ENCODE assay signal across 14 cellular contexts in genomic region chr17:76672892-76673291, GRCh38. TPM values are rescaled to one million over a fixed set of nuclear protein-coding genes. Genes with fewer than 3 reads are reported as not detected.
DNase-seq lines count a peak whose midpoint lies in the region; FAIRE-seq and TF ChIP-seq lines count a peak whose summit lies in the region.
"Had no signal": no experiment of that assay in that cellular context is flagged by ENCODE, and none has a peak within 500 bp of the region (broad histone marks: within the 10 kb centered on the region; RNA-seq: fewer than 3 reads in every experiment).

No MANE protein-coding gene starts in this region.

- no peaks in the 10 kb centered on the region for H3K79me2 ChIP-seq in KMS-11 (ENCODE audit: insufficient read depth, low read depth)
- H3K79me2 ChIP-seq in astrocyte (ENCODE audit: insufficient read depth, low read length): no peaks in the 10 kb centered on the region

- POLR2A ChIA-PET in Caco-2 (lab: Charles Lee): no interaction called here

- H3K4me3 Mint-ChIP-seq in Caco-2 (ENCODE audit: unreplicated experiment) (peak overlapping the region; percentile 85), astrocyte (ENCODE audit: unreplicated experiment) (peak overlapping the region; percentile 91), osteocyte (ENCODE audit: unreplicated experiment) (peak overlapping the region; percentile 76)

- H3K27ac ChIP-seq in KMS-11 (peak overlapping the region; percentile 62; the same call in 1 of the 2 replicates), astrocyte (ENCODE audit: low read depth, low read length) (peak overlapping the region; percentile 19), SJCRH30 (no peak overlapping the region)

- in situ Hi-C loops in ACHN (cut with HindIII; ENCODE audit: low pct_ligation_motif_present, low pct_unique_long_range_greater_than_20kb, low sequenced_read_pairs): no loop called here

- no peaks in the 10 kb centered on the region for H4K20me1 ChIP-seq in KMS-11 (ENCODE audit: insufficient read depth)
- H4K20me1 ChIP-seq in astrocyte (ENCODE audit: insufficient read depth, low read length): no peaks in the 10 kb centered on the region

- DNase-seq in Caco-2 (no peak), astrocyte (ENCODE audit: low read depth) (no peak), osteocyte (ENCODE audit: extremely low spot score, unreplicated experiment) (no peak), SJCRH30 (no peak), ACHN (no peak), NCI-H2107 treated with DMSO at 0.1 percent for 48 hours (lab: John Stamatoyannopoulos, UW; ENCODE audit: unreplicated experiment) (no peak)
- DNase-seq: activated gamma-delta T cell treated with Interleukin-2 at 50 U/mL for 16 hours; mammary epithelial cell; NCI-H526 treated with DMSO at 0.1 percent for 48 hours; stimulated activated CD8-positive, alpha-beta memory T cell treated with anti-CD3 and anti-CD28 coated beads, Interleukin-4, amount 100 ng/mL, for 48 hours; T1000 had no signal

- no peaks in the 10 kb centered on the region for H3K9me3 Mint-ChIP-seq in Caco-2 (ENCODE audit: unreplicated experiment)
- H3K9me3 Mint-ChIP-seq in astrocyte (ENCODE audit: unreplicated experiment): no peaks in the 10 kb centered on the region
- peaks cover 3% of the 10 kb centered on the region for H3K9me3 Mint-ChIP-seq in osteocyte (ENCODE audit: unreplicated experiment)

- H3K4me1 ChIP-seq in Caco-2 (peaks cover 21% of the 10 kb centered on the region), KMS-11 (ENCODE audit: low read depth, poor library complexity, severe bottlenecking) (peaks cover 19% of the 10 kb centered on the region), astrocyte (ENCODE audit: insufficient read depth, low read length) (peaks cover 14% of the 10 kb centered on the region), SJCRH30 (peaks cover 10% of the 10 kb centered on the region; the same call in 1 of the 2 replicates)

- FAIRE-seq in astrocyte (lab: Jason Lieb, UNC): no peak

- H3K4me2 ChIP-seq in KMS-11 (peak overlapping the region; percentile 92), astrocyte (ENCODE audit: low read length) (no peak overlapping the region)

- CTCF ChIA-PET in Caco-2 (lab: Charles Lee): interaction anchor here (0.6 kb wide), 1 partner anchor 157 kb away, joined by 10 read pairs; no protein-coding TSS in a partner anchor

- H3K9me3 ChIP-seq in Caco-2 (no peaks in the 10 kb centered on the region), astrocyte (ENCODE audit: insufficient read depth, low read depth, low read length) (no peaks in the 10 kb centered on the region), SJCRH30 (replicated peaks) (no peaks in the 10 kb centered on the region)
- H3K9me3 ChIP-seq: gastroesophageal sphincter had no signal

- intact Hi-C loops in Caco-2 (cut with micrococcal nuclease; ENCODE audit: unreplicated experiment): loop anchor here (5.0 kb wide), 1 partner anchor 39 kb away; the partner anchor contains the start of gene MXRA7

- no TSS peak for BruUV-seq in Caco-2 (replicated peaks; lab: Mats Ljungman, UMichigan)

- no peaks in the 10 kb centered on the region for H3K27me3 Mint-ChIP-seq in Caco-2 (ENCODE audit: insufficient read depth, unreplicated experiment)
- H3K27me3 Mint-ChIP-seq in astrocyte (ENCODE audit: low read depth, unreplicated experiment): no peaks in the 10 kb centered on the region
- H3K27me3 Mint-ChIP-seq in osteocyte (ENCODE audit: unreplicated experiment): no peaks in the 10 kb centered on the region

- H3K4me1 Mint-ChIP-seq in Caco-2 (ENCODE audit: low read depth, unreplicated experiment) (peaks cover 27% of the 10 kb centered on the region), astrocyte (ENCODE audit: low read depth, unreplicated experiment) (peaks cover 13% of the 10 kb centered on the region), osteocyte (ENCODE audit: unreplicated experiment) (peaks cover 31% of the 10 kb centered on the region)

- H3K9ac ChIP-seq in KMS-11 (peak overlapping the region; percentile 47; the same call in 1 of the 2 replicates), astrocyte (ENCODE audit: low read length) (no peak overlapping the region)

- H3K36me3 Mint-ChIP-seq in Caco-2 (ENCODE audit: insufficient read depth, unreplicated experiment) (peaks cover 17% of the 10 kb centered on the region), astrocyte (ENCODE audit: low read depth, unreplicated experiment) (peaks cover 8% of the 10 kb centered on the region), osteocyte (ENCODE audit: unreplicated experiment) (peaks cover 11% of the 10 kb centered on the region)

- no peak for TF ChIP-seq CTCF in Caco-2 (IDR thresholded peaks at IDR 0.05; ENCODE audit: insufficient read depth in 1 of 2, low read depth in 1 of 2, low read length in 1 of 2, severe bottlenecking in 1 of 2, unreplicated experiment in 1 of 2)
- TF ChIP-seq CTCF in KMS-11 (conservative IDR thresholded peaks at IDR 0.05; ENCODE audit: low read depth, low read length): no peak
- no peak for TF ChIP-seq CTCF in astrocyte (IDR thresholded peaks at IDR 0.05; ENCODE audit: insufficient read depth, low read depth, low read length)
- no peak for TF ChIP-seq CTCF in osteocyte (IDR thresholded peaks at IDR 0.05)

- peak overlapping the region; percentile 98 for H2AFZ ChIP-seq in KMS-11 (ENCODE audit: low read depth)
- H2AFZ ChIP-seq in astrocyte (ENCODE audit: low read depth, low read length): no peak overlapping the region

- peak overlapping the region; percentile 58 for H3K4me3 ChIP-seq in Caco-2 (ENCODE audit: low read depth, low read length)
- no peak overlapping the region for H3K4me3 ChIP-seq in KMS-11 (IDR thresholded peaks at IDR 0.05; ENCODE audit: insufficient read depth, low read depth, low read length)
- H3K4me3 ChIP-seq in astrocyte (ENCODE audit: insufficient read depth, low read depth, low read length): no peak overlapping the region
- H3K4me3 ChIP-seq in SJCRH30: no peak overlapping the region

- peak overlapping the region; percentile 94 for H3K27ac Mint-ChIP-seq in Caco-2 (ENCODE audit: unreplicated experiment)
- no peak overlapping the region for H3K27ac Mint-ChIP-seq in astrocyte (ENCODE audit: unreplicated experiment)
- H3K27ac Mint-ChIP-seq in osteocyte (ENCODE audit: unreplicated experiment): no peak overlapping the region

- H3K36me3 ChIP-seq in Caco-2 (ENCODE audit: control insufficient read depth, insufficient read depth, low read length) (no peaks in the 10 kb centered on the region), KMS-11 (ENCODE audit: insufficient read depth) (no peaks in the 10 kb centered on the region), astrocyte (ENCODE audit: insufficient read depth, low read length) (no peaks in the 10 kb centered on the region), SJCRH30 (no peaks in the 10 kb centered on the region)

- H3K27me3 ChIP-seq in Caco-2 (replicated peaks; ENCODE audit: control insufficient read depth, insufficient read depth, low read length) (no peaks in the 10 kb centered on the region), KMS-11 (ENCODE audit: insufficient read depth, low read depth) (no peaks in the 10 kb centered on the region; the same call in 1 of the 2 replicates), astrocyte (ENCODE audit: insufficient read depth, low read length) (no peaks in the 10 kb centered on the region), SJCRH30 (no peaks in the 10 kb centered on the region)
- H3K27me3 ChIP-seq: gastroesophageal sphincter had no signal

RNA-seq across cellular contexts. Expression of gene ST6GALNAC1, which starts 29.3 kb away (rescaled TPM):
- total RNA-seq in Caco-2 (2022): 1.6 and 1.7 TPM in 2 replicates
- total RNA-seq in astrocyte: not detected in 2 replicates
- total RNA-seq in osteocyte: not detected in 2 replicates
- total RNA-seq in SJCRH30 (2014; rRNA removed; shearing (Covaris generic)): not detected in 2 replicates
- total RNA-seq: dermis microvascular lymphatic vessel endothelial cell, mammary epithelial cell had no signal

RNA-seq across cellular contexts. Expression of gene MXRA7, which starts 37.9 kb away (rescaled TPM):
- 66.8 and 70.2 TPM in 2 replicates for total RNA-seq in Caco-2 (2022)
- 177 and 179 TPM in 2 replicates for total RNA-seq in astrocyte
- total RNA-seq in osteocyte: 183 and 187 TPM in 2 replicates
- 245 and 247 TPM in 2 replicates for total RNA-seq in SJCRH30 (2014; rRNA removed; shearing (Covaris generic))

RNA-seq across cellular contexts. Expression of gene JMJD6, which starts 53.5 kb away (rescaled TPM):
- total RNA-seq in Caco-2 (2022) (37.4 and 48.2 TPM in 2 replicates), astrocyte (45.5 and 47.2 TPM in 2 replicates), osteocyte (16.8 and 22.7 TPM in 2 replicates)
- 36.4 and 39.8 TPM in 2 replicates for total RNA-seq in SJCRH30 (2014; rRNA removed; shearing (Covaris generic))

RNA-seq across cellular contexts. Expression of gene METTL23, which starts 53.7 kb away (rescaled TPM):
- total RNA-seq in Caco-2 (2022): 37.7 and 38.8 TPM in 2 replicates
- 24.3 and 26.0 TPM in 2 replicates for total RNA-seq in astrocyte
- total RNA-seq in osteocyte: 35.7 and 36.3 TPM in 2 replicates
- 33.3 and 39.5 TPM in 2 replicates for total RNA-seq in SJCRH30 (2014; rRNA removed; shearing (Covaris generic))
